Comparison of ENCODE assay signal across 9 cellular contexts in the genomic region with DNA sequence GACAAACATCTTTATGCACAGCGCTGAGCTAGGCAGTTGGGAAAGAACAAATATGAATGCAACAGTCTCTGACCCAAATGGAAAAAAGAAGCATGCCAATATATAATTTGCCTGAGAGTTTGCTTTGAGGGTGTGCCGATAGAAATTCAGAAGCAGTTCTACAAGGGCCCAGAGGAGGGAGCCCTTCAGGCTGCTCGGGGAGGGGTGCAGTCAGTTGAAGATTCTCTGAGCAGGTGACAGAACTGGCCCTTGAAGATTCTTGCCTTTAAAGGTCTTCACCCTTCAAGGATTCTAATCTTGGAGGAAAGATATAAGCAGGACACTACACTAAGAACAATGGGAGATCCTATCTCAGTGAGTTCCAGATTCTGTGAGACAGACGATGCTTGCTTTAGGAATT. TPM values are rescaled to one million over a fixed set of nuclear protein-coding genes. Genes with fewer than 3 reads are reported as not detected.
DNase-seq lines count a peak whose midpoint lies in the region; ATAC-seq and TF ChIP-seq lines count a peak whose summit lies in the region.
"Had no signal": no experiment of that assay in that cellular context is flagged by ENCODE, and none has a peak within 500 bp of the region (broad histone marks: within the 10 kb centered on the region; RNA-seq: fewer than 3 reads in every experiment).

No MANE protein-coding gene starts in this region.

- H3K27me3 ChIP-seq in HL-60 (ENCODE audit: insufficient read depth, poor library complexity, severe bottlenecking) = peaks cover 20% of the 10 kb centered on the region
- H3K27me3 ChIP-seq in right lobe of liver = peaks cover 0 to 23% of the 10 kb centered on the region in 2 donors

- no peak overlapping the region for H3K27ac ChIP-seq in HL-60 (replicated peaks)
- no peak overlapping the region for H3K27ac ChIP-seq in right lobe of liver
- H3K27ac ChIP-seq: skin epidermis had no signal

- no peaks in the 10 kb centered on the region for H3K9me3 ChIP-seq in right lobe of liver

- DNase-seq in NCI-H82 (lab: John Stamatoyannopoulos, UW) = peak; percentile 59
- no peak for DNase-seq in NCI-H82 treated with DMSO at 0.1 percent for 48 hours (lab: John Stamatoyannopoulos, UW; ENCODE audit: unreplicated experiment)
- DNase-seq in HL-60 (ENCODE audit: low read depth in 1 of 2, low spot score in 1 of 2) = no peak
- peak; percentile 45 for DNase-seq in astrocyte of the hippocampus (ENCODE audit: low read depth, low spot score)
- no peak for DNase-seq in right lobe of liver
- DNase-seq in hepatic stellate cell (ENCODE audit: low spot score) = no peak

- no peaks in the 10 kb centered on the region for H3K36me3 ChIP-seq in right lobe of liver

- peaks cover 0 to 4% (median 0%) of the 10 kb centered on the region in 4 donors for H3K4me1 ChIP-seq in right lobe of liver

- TF ChIP-seq CTCF in HL-60 (IDR thresholded peaks at IDR 0.05; ENCODE audit: insufficient read depth, low read length) (peak; percentile 17), right lobe of liver (IDR thresholded peaks at IDR 0.05) (peak; percentile 50 to 69 (median 58))

- H3K4me3 ChIP-seq in HL-60 (replicated peaks; ENCODE audit: insufficient read depth, low read length) (no peak overlapping the region), right lobe of liver (no peak overlapping the region)
- H3K4me3 ChIP-seq: skin epidermis had no signal

- no peak for TF ChIP-seq POLR2A in right lobe of liver (IDR thresholded peaks at IDR 0.05)

- intact Hi-C loops in right lobe of liver (cut with DNase I) = no loop called here

- ATAC-seq in right lobe of liver (peak; percentile 77 to 86 (median 78)), HG03457 (IDR thresholded peaks at IDR 0.05; ENCODE audit: unreplicated experiment) (no peak), GM18870 (IDR thresholded peaks at IDR 0.05; ENCODE audit: unreplicated experiment) (no peak)

- WGBS in right lobe of liver (ENCODE audit: insufficient coverage, low coverage, low lambda C conversion rate, missing lambda C conversion rate) = 7% methylated on average over 4 of the region's 4 CpGs

RNA-seq across cellular contexts. Expression of gene PAPPA, which starts 3.7 kb away (rescaled TPM):
- under 1 TPM; 0.07 to 0.50 (median 0.32) TPM for total RNA-seq in right lobe of liver

Comparison
In these comparisons a context has a peak if more than half of its experiments do, and no peak if none do; other contexts are left out.
1. DNase-seq: peak in NCI-H82 (single experiment) and astrocyte of the hippocampus (single experiment); none in NCI-H82 treated with DMSO at 0.1 percent for 48 hours (single experiment), HL-60 (0 of 2), right lobe of liver (0 of 3) and hepatic stellate cell (single experiment).
2. ATAC-seq: peak in right lobe of liver (4 of 4); none in HG03457 (single experiment) and GM18870 (single experiment).